ENCODE assay signal across 21 cellular contexts in the genomic region with DNA sequence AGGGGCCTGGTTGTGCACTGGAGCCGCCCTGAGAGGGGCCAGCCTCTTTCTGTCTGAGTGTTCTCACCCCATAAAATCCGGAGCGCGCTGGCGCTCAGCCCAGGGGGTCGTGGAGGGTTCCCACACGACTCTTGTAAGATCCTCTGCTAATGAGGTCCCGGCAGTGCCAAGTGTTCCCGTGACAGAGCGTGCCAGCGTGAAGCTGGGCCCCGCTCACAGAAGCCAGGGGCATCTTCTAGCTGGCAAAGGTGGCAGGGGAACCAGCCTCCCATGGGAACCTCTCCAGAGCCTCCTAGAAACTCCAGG.
DNase-seq lines count a peak whose midpoint lies in the region; TF ChIP-seq lines count a peak whose summit lies in the region.
"Had no signal": no experiment of that assay in that cellular context is flagged by ENCODE, and none has a peak within 500 bp of the region (broad histone marks: within the 10 kb centered on the region; RNA-seq: fewer than 3 reads in every experiment).

No MANE protein-coding gene starts in this region.

- H3K4me3 Mint-ChIP-seq in Calu3 (ENCODE audit: low read depth, unreplicated experiment) = peak overlapping the region; percentile 51
- H3K4me3 Mint-ChIP-seq in brain = peak overlapping the region; percentile 4 to 75 (median 33)
- no peak overlapping the region for H3K4me3 Mint-ChIP-seq in CD14-positive monocyte
- H3K4me3 Mint-ChIP-seq: activated CD8-positive, alpha-beta T cell treated with anti-CD3 and anti-CD28 coated beads, Interleukin-2, amount 10 ng/mL, durations not matched to agents 7 days and 5 days; activated T-cell treated with anti-CD3 and anti-CD28 coated beads, Interleukin-2, amount 50 U/mL, for 4 hours; endodermal cell; IgD-negative memory B cell had no signal

- TF ChIP-seq POLR2A in sigmoid colon (IDR thresholded peaks at IDR 0.05) (no peak), erythroblast (IDR thresholded peaks at IDR 0.05; ENCODE audit: low read length) (no peak)

- H3K27me3 ChIP-seq in sigmoid colon = no peaks in the 10 kb centered on the region
- H3K27me3 ChIP-seq: colonic mucosa, right atrium auricular region, testis had no signal

- H3K4me1 Mint-ChIP-seq in Calu3 (ENCODE audit: low read depth, unreplicated experiment) = peaks cover 36% of the 10 kb centered on the region
- H3K4me1 Mint-ChIP-seq in brain = peaks cover 76% of the 10 kb centered on the region
- peaks cover 24% of the 10 kb centered on the region for H3K4me1 Mint-ChIP-seq in CD14-positive monocyte
- H3K4me1 Mint-ChIP-seq: IgD-negative memory B cell had no signal

- intact Hi-C loops in Calu3 (cut with micrococcal nuclease; ENCODE audit: unreplicated experiment) = no loop called here
- intact Hi-C loops in sigmoid colon (cut with DNase I) = no loop called here
- intact Hi-C loops in CD14-positive monocyte (cut with micrococcal nuclease) = no loop called here

- TF ChIP-seq EP300 in sigmoid colon (IDR thresholded peaks at IDR 0.05) = no peak

- CTCF ChIA-PET in Calu3 (lab: Charles Lee) = interaction anchor here (1.0 kb wide), 1 partner anchor 42 kb away, joined by 6 read pairs; no protein-coding TSS in a partner anchor

- peak overlapping the region in 1 of 4 donors; percentile 3 for H3K27ac ChIP-seq in sigmoid colon
- H3K27ac ChIP-seq: right atrium auricular region, testis had no signal

- H3K4me1 ChIP-seq in sigmoid colon = peaks cover 0 to 36% (median 33%) of the 10 kb centered on the region in 4 donors

- H3K36me3 Mint-ChIP-seq in Calu3 (ENCODE audit: insufficient read depth, unreplicated experiment) = peaks cover 8% of the 10 kb centered on the region
- H3K36me3 Mint-ChIP-seq in brain = peaks cover 11% of the 10 kb centered on the region
- H3K36me3 Mint-ChIP-seq in CD14-positive monocyte = no peaks in the 10 kb centered on the region
- H3K36me3 Mint-ChIP-seq: activated naive CD4-positive, alpha-beta T cell treated with anti-CD3 and anti-CD28 coated beads, Interleukin-2, amount 50 U/mL, for 72 hours; IgD-negative memory B cell had no signal

- H3K9me3 ChIP-seq in sigmoid colon = no peaks in the 10 kb centered on the region
- H3K9me3 ChIP-seq: colonic mucosa, right atrium auricular region, testis had no signal

- TF ChIP-seq CTCF in Calu3 (IDR thresholded peaks at IDR 0.05; ENCODE audit: unreplicated experiment) (no peak), brain (conservative IDR thresholded peaks at IDR 0.05) (no peak), sigmoid colon (IDR thresholded peaks at IDR 0.05) (no peak), CD14-positive monocyte (IDR thresholded peaks at IDR 0.05) (no peak)

- WGBS in sigmoid colon, 2 donors = 73 to 75% methylated on average over 12 of the region's 12 CpGs

- H3K27ac Mint-ChIP-seq in Calu3 (ENCODE audit: unreplicated experiment) (peak overlapping the region; percentile 31), brain (peak overlapping the region; percentile 82 to 91 (median 87)), CD14-positive monocyte (no peak overlapping the region)
- H3K27ac Mint-ChIP-seq: activated CD8-positive, alpha-beta T cell treated with anti-CD3 and anti-CD28 coated beads, Interleukin-2, amount 10 ng/mL, durations not matched to agents 7 days and 5 days; endodermal cell; IgD-negative memory B cell had no signal

- no peaks in the 10 kb centered on the region for H3K36me3 ChIP-seq in sigmoid colon
- H3K36me3 ChIP-seq: colonic mucosa, right atrium auricular region had no signal

- BruUV-seq in Calu3 (replicated peaks; lab: Mats Ljungman, UMichigan) = no TSS peak

- DNase-seq in Calu3 (no peak), NCI-H1105 treated with DMSO at 0.1 percent for 48 hours (lab: John Stamatoyannopoulos, UW) (peak; percentile 58), sigmoid colon (peak; percentile 70), erythroblast (lab: John Stamatoyannopoulos, UW) (no peak), CD14-positive monocyte (ENCODE audit: low spot score) (no peak), GF-D8 (lab: John Stamatoyannopoulos, UW) (no peak)
- DNase-seq: activated CD4-positive, CD25-positive, alpha-beta regulatory T cell; activated CD8-positive, alpha-beta T cell treated with anti-CD3 and anti-CD28 coated beads, Interleukin-2, amount 10 ng/mL, durations not matched to agents 7 days and 5 days; activated T-cell treated with anti-CD3 and anti-CD28 coated beads, Interleukin-2, amount 50 U/mL, for 4 hours; colonic mucosa; endodermal cell; head of caudate nucleus; MM.1S; NCI-H187; NCI-H510A treated with DMSO at 0.1 percent for 48 hours; OCI-M1; testis had no signal

- H3K27me3 Mint-ChIP-seq in Calu3 (ENCODE audit: unreplicated experiment) (no peaks in the 10 kb centered on the region), brain (peaks cover 5% of the 10 kb centered on the region), CD14-positive monocyte (ENCODE audit: low read depth in 3 of 3) (peaks cover 3 to 11% (median 9%) of the 10 kb centered on the region in 3 donors)

- no peak overlapping the region for H3K4me3 ChIP-seq in sigmoid colon
- H3K4me3 ChIP-seq: colonic mucosa, right atrium auricular region, testis had no signal

- peaks cover 8% of the 10 kb centered on the region for H3K9me3 Mint-ChIP-seq in Calu3 (ENCODE audit: low read depth, unreplicated experiment)
- peaks cover 0 to 4% (median 2%) of the 10 kb centered on the region in 5 experiments for H3K9me3 Mint-ChIP-seq in brain
- peaks cover 0 to 4% (median 0%) of the 10 kb centered on the region in 7 donors for H3K9me3 Mint-ChIP-seq in CD14-positive monocyte

Comparison
In these comparisons a context has a peak if more than half of its experiments do, and no peak if none do; other contexts are left out.
1. DNase-seq: peak in NCI-H1105 treated with DMSO at 0.1 percent for 48 hours (single experiment) and sigmoid colon (single experiment); none in Calu3 (single experiment), erythroblast (0 of 2), CD14-positive monocyte (single experiment) and GF-D8 (single experiment).
2. H3K27ac Mint-ChIP-seq: peak in Calu3 (single experiment) and brain (5 of 5); none in CD14-positive monocyte (0 of 7).
3. H3K4me3 Mint-ChIP-seq: peak in Calu3 (single experiment) and brain (5 of 5); none in CD14-positive monocyte (0 of 2).